18 cellular contexts compared by ENCODE assay signal in the genomic region with DNA sequence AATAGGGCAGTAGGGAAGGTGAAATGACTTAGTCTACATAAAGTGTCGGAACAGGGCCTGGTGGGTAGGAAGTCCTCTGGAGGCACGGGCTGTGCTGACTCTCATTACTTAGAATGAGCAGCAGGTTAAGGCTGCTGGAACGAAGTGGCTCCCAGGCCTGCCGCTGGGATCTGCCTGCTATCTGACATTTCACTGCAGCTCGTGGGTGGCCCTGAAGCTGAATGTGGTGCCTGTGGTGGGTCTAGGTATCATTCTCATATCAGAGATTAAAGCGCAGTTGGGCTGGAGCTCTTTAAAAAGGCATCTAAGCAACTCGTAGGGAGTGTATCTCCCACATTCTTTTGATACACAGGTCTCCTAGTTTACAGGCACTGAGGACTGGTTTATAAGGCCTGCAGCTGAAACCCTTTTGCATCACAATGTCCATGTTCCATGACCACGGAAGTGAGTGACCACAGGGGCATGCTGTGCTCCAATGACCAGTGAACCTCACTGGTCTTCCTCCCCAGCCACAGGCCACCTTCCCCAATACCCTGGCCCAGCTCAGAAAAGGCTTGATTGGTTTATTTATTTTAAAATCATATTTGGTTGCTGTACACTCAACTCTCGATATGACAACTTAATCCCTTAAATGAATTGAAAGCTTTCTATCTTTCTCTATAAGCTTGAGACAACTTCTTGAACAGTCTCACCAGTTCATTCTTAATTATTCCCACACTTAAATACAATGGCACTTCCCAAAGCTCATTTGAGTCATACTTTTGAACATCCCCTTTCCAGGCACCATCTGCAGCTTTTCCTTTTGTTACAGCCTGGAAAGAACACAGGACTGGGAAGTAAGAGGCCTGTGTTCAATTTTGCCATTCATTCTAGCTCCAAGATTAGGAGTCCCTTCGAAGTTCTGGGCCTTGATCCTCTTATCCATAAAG. TPM values are rescaled to one million over a fixed set of nuclear protein-coding genes. Genes with fewer than 3 reads are reported as not detected.
DNase-seq lines count a peak whose midpoint lies in the region; TF ChIP-seq lines count a peak whose summit lies in the region.
"Had no signal": no experiment of that assay in that cellular context is flagged by ENCODE, and none has a peak within 500 bp of the region (broad histone marks: within the 10 kb centered on the region; RNA-seq: fewer than 3 reads in every experiment).

No MANE protein-coding gene starts in this region.

- peaks cover 4% of the 10 kb centered on the region for H3K36me3 Mint-ChIP-seq in Calu3 (ENCODE audit: insufficient read depth, unreplicated experiment)
- H3K36me3 Mint-ChIP-seq in brain, result peaks cover 16% of the 10 kb centered on the region
- H3K36me3 Mint-ChIP-seq in activated CD4-positive, alpha-beta memory T cell treated with anti-CD3 and anti-CD28 coated beads for 36 hours, result no peaks in the 10 kb centered on the region
- H3K36me3 Mint-ChIP-seq: CD14-positive monocyte, T-cell had no signal

- TF ChIP-seq CTCF in Calu3 (IDR thresholded peaks at IDR 0.05; ENCODE audit: unreplicated experiment) (no peak), brain (conservative IDR thresholded peaks at IDR 0.05) (no peak)

- H3K4me1 Mint-ChIP-seq in Calu3 (ENCODE audit: low read depth, unreplicated experiment) (peaks cover 64% of the 10 kb centered on the region), brain (peaks cover 20% of the 10 kb centered on the region)
- H3K4me1 Mint-ChIP-seq in activated CD4-positive, alpha-beta memory T cell treated with anti-CD3 and anti-CD28 coated beads for 36 hours (ENCODE audit: low read depth), result no peaks in the 10 kb centered on the region
- H3K4me1 Mint-ChIP-seq: CD14-positive monocyte, T-cell had no signal

- POLR2A ChIA-PET in activated CD4-positive, alpha-beta memory T cell treated with anti-CD3 and anti-CD28 coated beads for 36 hours (lab: Charles Lee), result no interaction called here

- H3K4me3 ChIP-seq in mesodermal cell (ENCODE audit: extremely low read depth, insufficient read depth, low read length, poor library complexity, severe bottlenecking), result no peak overlapping the region
- H3K4me3 ChIP-seq in skeletal muscle tissue (ENCODE audit: low read length in 3 of 3), result peak overlapping the region in 1 of 3 donors; percentile 41
- H3K4me3 ChIP-seq: right lobe of liver had no signal

- no TSS peak for BruUV-seq in Calu3 (replicated peaks; lab: Mats Ljungman, UMichigan)

- H3K27ac ChIP-seq in mesodermal cell (ENCODE audit: low read depth, low read length, severe bottlenecking) (peak overlapping the region; percentile 11), skeletal muscle tissue (ENCODE audit: low read depth, low read length) (peak overlapping the region; percentile 45)
- H3K27ac ChIP-seq: right lobe of liver had no signal

- H3K4me1 ChIP-seq in mesodermal cell (ENCODE audit: control insufficient read depth, insufficient read depth, low read length, poor library complexity, severe bottlenecking) (no peaks in the 10 kb centered on the region), skeletal muscle tissue (ENCODE audit: control insufficient read depth in 3 of 3, insufficient read depth in 3 of 3, low read length in 3 of 3) (peaks cover 17 to 39% (median 18%) of the 10 kb centered on the region in 3 donors)
- H3K4me1 ChIP-seq: right lobe of liver had no signal

- no peaks in the 10 kb centered on the region for H3K27me3 ChIP-seq in skeletal muscle tissue (ENCODE audit: control insufficient read depth in 3 of 3, insufficient read depth in 3 of 3, low read length in 3 of 3)
- H3K27me3 ChIP-seq: right lobe of liver had no signal

- intact Hi-C loops in Calu3 (cut with micrococcal nuclease; ENCODE audit: unreplicated experiment), result loop anchor here (5.0 to 10.0 kb wide), 3 partner anchors 57 to 768 kb away; no protein-coding TSS in a partner anchor
- intact Hi-C loops in activated CD4-positive, alpha-beta memory T cell treated with anti-CD3 and anti-CD28 coated beads for 36 hours (cut with micrococcal nuclease), result no loop called here

- H3K9ac ChIP-seq in skeletal muscle tissue (ENCODE audit: low read depth in 1 of 3, low read length in 3 of 3), result no peak overlapping the region

- H3K9me3 Mint-ChIP-seq in Calu3 (ENCODE audit: low read depth, unreplicated experiment), result no peaks in the 10 kb centered on the region
- H3K9me3 Mint-ChIP-seq in brain, result peaks cover 0 to 7% (median 3%) of the 10 kb centered on the region in 5 experiments
- H3K9me3 Mint-ChIP-seq in activated CD4-positive, alpha-beta memory T cell treated with anti-CD3 and anti-CD28 coated beads for 36 hours, result peaks cover 2% of the 10 kb centered on the region

- peaks cover 3% of the 10 kb centered on the region for H3K9me3 ChIP-seq in mesodermal cell (ENCODE audit: control insufficient read depth, low read length)
- no peaks in the 10 kb centered on the region for H3K9me3 ChIP-seq in skeletal muscle tissue (ENCODE audit: control insufficient read depth in 3 of 3, low read length in 3 of 3)
- H3K9me3 ChIP-seq: right lobe of liver had no signal

- peak overlapping the region; percentile 21 for H3K4me3 Mint-ChIP-seq in Calu3 (ENCODE audit: low read depth, unreplicated experiment)
- H3K4me3 Mint-ChIP-seq in brain, result peak overlapping the region in 1 of 5 experiments; percentile 7
- H3K4me3 Mint-ChIP-seq in activated CD4-positive, alpha-beta memory T cell treated with anti-CD3 and anti-CD28 coated beads for 36 hours, result no peak overlapping the region
- H3K4me3 Mint-ChIP-seq: CD14-positive monocyte, T-cell had no signal

- H3K27ac Mint-ChIP-seq in Calu3 (ENCODE audit: unreplicated experiment) (peak overlapping the region; percentile 92), brain (peak overlapping the region in 3 of 5 experiments; percentile 26 to 73 (median 67))
- no peak overlapping the region for H3K27ac Mint-ChIP-seq in activated CD4-positive, alpha-beta memory T cell treated with anti-CD3 and anti-CD28 coated beads for 36 hours
- H3K27ac Mint-ChIP-seq: CD14-positive monocyte, T-cell had no signal

- peaks cover 90% of the 10 kb centered on the region for H3K36me3 ChIP-seq in mesodermal cell (ENCODE audit: control insufficient read depth, insufficient read depth, low read length)
- H3K36me3 ChIP-seq in skeletal muscle tissue (ENCODE audit: control insufficient read depth in 3 of 3, insufficient read depth in 3 of 3, low read length in 3 of 3), result peaks cover 0 to 2% (median 0%) of the 10 kb centered on the region in 3 donors
- H3K36me3 ChIP-seq: right lobe of liver had no signal

- 67 to 80% methylated on average over 8 to 9 of the region's 10 CpGs for WGBS in mesodermal cell (ENCODE audit: insufficient coverage in 2 of 2), 2 experiments

- no peak for DNase-seq in Calu3
- DNase-seq in activated CD4-positive, alpha-beta memory T cell treated with anti-CD3 and anti-CD28 coated beads for 36 hours, result no peak
- no peak for DNase-seq in Kasumi-1 (lab: John Stamatoyannopoulos, UW)
- DNase-seq in NCI-H2171 (lab: John Stamatoyannopoulos, UW), result no peak
- DNase-seq in NCI-H526 (lab: John Stamatoyannopoulos, UW), result no peak
- DNase-seq: DMS 273 treated with DMSO at 0.1 percent for 48 hours; foreskin melanocyte; GDM1; NCI-H1417 treated with DMSO at 0.1 percent for 48 hours; NCI-H524; stimulated activated CD4-positive, alpha-beta T cell treated with anti-CD3 and anti-CD28 coated beads, Interleukin-1b, Interleukin-23, amount 100 ng/mL, for 48 hours; stimulated activated naive CD4-positive, alpha-beta T cell; T-cell had no signal

- H3K27me3 Mint-ChIP-seq in Calu3 (ENCODE audit: unreplicated experiment) (no peaks in the 10 kb centered on the region), brain (peaks cover 4% of the 10 kb centered on the region)
- H3K27me3 Mint-ChIP-seq in activated CD4-positive, alpha-beta memory T cell treated with anti-CD3 and anti-CD28 coated beads for 36 hours, result no peaks in the 10 kb centered on the region
- H3K27me3 Mint-ChIP-seq: T-cell had no signal

- CTCF ChIA-PET in Calu3 (lab: Charles Lee), result interaction anchor here (0.7 kb wide), 1 partner anchor 13 kb away, joined by 3 read pairs; no protein-coding TSS in a partner anchor
- CTCF ChIA-PET in activated CD4-positive, alpha-beta memory T cell treated with anti-CD3 and anti-CD28 coated beads for 36 hours (lab: Charles Lee), result no interaction called here

RNA-seq across cellular contexts. Expression of a gene that starts 19.0 kb away (rescaled TPM):
- 54.6 and 63.3 TPM in 2 replicates for total RNA-seq in Calu3 (2022)
- 2.7 TPM for polyA plus RNA-seq in brain (ENCODE audit: insufficient read depth, low read depth, low replicate concordance)
- 100 TPM for polyA plus RNA-seq in mesodermal cell (2013, experiment 1 of 2)
- polyA plus RNA-seq in mesodermal cell (2013, experiment 2 of 2), result 101 TPM
- total RNA-seq in skeletal muscle tissue, result 106 TPM
- not detected for total RNA-seq in activated CD4-positive, alpha-beta memory T cell treated with anti-CD3 and anti-CD28 coated beads for 36 hours
- polyA plus RNA-seq: CD14-positive monocyte had no signal

Comparison
In these comparisons a context has a peak if more than half of its experiments do, and no peak if none do; other contexts are left out.
1. RNA of a gene that starts 19.0 kb away (total RNA-seq): 106 TPM in skeletal muscle tissue (single experiment) and 54.6 to 63.3 TPM in Calu3; not detected in activated CD4-positive, alpha-beta memory T cell treated with anti-CD3 and anti-CD28 coated beads for 36 hours; every median in the first group is over 10 times any median in the second.